2 cellular contexts compared by ENCODE assay signal in the genomic region with DNA sequence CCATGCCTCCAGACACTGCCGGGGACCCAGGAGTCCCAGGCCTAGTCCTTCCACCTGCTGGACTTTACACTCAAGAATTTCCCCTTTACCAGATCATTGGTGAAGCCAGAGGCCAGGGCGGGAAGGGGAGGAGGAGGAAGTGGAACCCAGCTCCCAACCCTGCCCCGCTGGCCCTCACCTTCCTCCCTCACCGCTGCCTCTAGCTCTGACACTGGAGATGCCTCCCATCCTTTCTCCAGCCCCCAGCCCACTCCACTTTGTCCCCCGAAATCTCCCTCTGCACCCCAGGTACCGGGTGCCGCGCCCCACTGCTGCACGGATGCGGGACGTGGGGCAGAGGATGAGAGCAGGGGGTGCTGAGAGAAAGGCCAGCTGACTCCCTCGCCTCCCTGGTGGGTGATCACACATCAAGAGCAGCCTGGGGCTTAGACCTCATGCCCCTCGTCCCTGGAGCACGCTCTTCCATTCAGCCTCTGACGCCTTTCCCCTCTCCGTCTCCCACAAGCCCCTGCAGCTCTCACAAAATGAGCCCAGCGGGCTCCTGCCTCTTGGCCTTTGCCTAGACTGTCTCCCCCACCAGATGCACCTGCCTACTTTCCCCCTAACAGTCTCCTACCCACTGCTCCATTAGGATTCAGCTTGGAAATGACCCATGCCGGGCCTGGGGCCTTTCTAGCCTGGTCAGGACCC.
TF ChIP-seq lines count a peak whose summit lies in the region.

A gene with protein sequence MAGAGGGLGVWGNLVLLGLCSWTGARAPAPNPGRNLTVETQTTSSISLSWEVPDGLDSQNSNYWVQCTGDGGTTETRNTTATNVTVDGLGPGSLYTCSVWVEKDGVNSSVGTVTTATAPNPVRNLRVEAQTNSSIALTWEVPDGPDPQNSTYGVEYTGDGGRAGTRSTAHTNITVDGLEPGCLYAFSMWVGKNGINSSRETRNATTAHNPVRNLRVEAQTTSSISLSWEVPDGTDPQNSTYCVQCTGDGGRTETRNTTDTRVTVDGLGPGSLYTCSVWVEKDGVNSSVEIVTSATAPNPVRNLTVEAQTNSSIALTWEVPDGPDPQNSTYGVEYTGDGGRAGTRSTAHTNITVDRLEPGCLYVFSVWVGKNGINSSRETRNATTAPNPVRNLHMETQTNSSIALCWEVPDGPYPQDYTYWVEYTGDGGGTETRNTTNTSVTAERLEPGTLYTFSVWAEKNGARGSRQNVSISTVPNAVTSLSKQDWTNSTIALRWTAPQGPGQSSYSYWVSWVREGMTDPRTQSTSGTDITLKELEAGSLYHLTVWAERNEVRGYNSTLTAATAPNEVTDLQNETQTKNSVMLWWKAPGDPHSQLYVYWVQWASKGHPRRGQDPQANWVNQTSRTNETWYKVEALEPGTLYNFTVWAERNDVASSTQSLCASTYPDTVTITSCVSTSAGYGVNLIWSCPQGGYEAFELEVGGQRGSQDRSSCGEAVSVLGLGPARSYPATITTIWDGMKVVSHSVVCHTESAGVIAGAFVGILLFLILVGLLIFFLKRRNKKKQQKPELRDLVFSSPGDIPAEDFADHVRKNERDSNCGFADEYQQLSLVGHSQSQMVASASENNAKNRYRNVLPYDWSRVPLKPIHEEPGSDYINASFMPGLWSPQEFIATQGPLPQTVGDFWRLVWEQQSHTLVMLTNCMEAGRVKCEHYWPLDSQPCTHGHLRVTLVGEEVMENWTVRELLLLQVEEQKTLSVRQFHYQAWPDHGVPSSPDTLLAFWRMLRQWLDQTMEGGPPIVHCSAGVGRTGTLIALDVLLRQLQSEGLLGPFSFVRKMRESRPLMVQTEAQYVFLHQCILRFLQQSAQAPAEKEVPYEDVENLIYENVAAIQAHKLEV (minus strand): TSS at position 72 of the 690 bp plus-strand sequence. CDS start 68 bp downstream, at position 4.

TF ChIP-seq in IMR-90, 13 proteins besides CTCF, POLR2A, EP300 and RAD21:
- TF ChIP-seq BHLHE40 (IDR thresholded peaks at IDR 0.05; ENCODE audit: low read depth, low read length) (no peak), MAZ (IDR thresholded peaks at IDR 0.05; ENCODE audit: borderline replicate concordance, low read depth, low read length) (no peak), NFE2L2 (IDR thresholded peaks at IDR 0.05; ENCODE audit: low read depth, low read length) (no peak), RFX5 (IDR thresholded peaks at IDR 0.05; ENCODE audit: low read depth, low read length) (no peak)
- TF ChIP-seq, protein P1, sequence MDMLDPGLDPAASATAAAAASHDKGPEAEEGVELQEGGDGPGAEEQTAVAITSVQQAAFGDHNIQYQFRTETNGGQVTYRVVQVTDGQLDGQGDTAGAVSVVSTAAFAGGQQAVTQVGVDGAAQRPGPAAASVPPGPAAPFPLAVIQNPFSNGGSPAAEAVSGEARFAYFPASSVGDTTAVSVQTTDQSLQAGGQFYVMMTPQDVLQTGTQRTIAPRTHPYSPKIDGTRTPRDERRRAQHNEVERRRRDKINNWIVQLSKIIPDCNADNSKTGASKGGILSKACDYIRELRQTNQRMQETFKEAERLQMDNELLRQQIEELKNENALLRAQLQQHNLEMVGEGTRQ (IDR thresholded peaks at IDR 0.05; ENCODE audit: low read depth, low read length), result no peak
- TF ChIP-seq, protein P2, sequence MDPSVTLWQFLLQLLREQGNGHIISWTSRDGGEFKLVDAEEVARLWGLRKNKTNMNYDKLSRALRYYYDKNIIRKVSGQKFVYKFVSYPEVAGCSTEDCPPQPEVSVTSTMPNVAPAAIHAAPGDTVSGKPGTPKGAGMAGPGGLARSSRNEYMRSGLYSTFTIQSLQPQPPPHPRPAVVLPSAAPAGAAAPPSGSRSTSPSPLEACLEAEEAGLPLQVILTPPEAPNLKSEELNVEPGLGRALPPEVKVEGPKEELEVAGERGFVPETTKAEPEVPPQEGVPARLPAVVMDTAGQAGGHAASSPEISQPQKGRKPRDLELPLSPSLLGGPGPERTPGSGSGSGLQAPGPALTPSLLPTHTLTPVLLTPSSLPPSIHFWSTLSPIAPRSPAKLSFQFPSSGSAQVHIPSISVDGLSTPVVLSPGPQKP (IDR thresholded peaks at IDR 0.05; ENCODE audit: borderline replicate concordance, low read depth, low read length), result no peak
TF ChIP-seq in IMR-90: peak in this region for 0.

TF ChIP-seq in HepG2, 621 proteins besides CTCF, POLR2A, EP300 and RAD21 (continues in another document):
- no peak for TF ChIP-seq NFATC3 (CRISPR knock-in tag; IDR thresholded peaks at IDR 0.05)
- TF ChIP-seq ZNF558 (CRISPR knock-in tag; IDR thresholded peaks at IDR 0.05; ENCODE audit: borderline replicate concordance), result no peak; the same call in 1 of the 2 replicates
- TF ChIP-seq, protein P3, sequence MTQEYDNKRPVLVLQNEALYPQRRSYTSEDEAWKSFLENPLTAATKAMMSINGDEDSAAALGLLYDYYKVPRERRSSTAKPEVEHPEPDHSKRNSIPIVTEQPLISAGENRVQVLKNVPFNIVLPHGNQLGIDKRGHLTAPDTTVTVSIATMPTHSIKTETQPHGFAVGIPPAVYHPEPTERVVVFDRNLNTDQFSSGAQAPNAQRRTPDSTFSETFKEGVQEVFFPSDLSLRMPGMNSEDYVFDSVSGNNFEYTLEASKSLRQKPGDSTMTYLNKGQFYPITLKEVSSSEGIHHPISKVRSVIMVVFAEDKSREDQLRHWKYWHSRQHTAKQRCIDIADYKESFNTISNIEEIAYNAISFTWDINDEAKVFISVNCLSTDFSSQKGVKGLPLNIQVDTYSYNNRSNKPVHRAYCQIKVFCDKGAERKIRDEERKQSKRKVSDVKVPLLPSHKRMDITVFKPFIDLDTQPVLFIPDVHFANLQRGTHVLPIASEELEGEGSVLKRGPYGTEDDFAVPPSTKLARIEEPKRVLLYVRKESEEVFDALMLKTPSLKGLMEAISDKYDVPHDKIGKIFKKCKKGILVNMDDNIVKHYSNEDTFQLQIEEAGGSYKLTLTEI (CRISPR knock-in tag; conservative IDR thresholded peaks at IDR 0.05), result no peak
- no peak for TF ChIP-seq MAF1 (CRISPR knock-in tag; IDR thresholded peaks at IDR 0.05; ENCODE audit: borderline replicate concordance)
- TF ChIP-seq, protein P4, sequence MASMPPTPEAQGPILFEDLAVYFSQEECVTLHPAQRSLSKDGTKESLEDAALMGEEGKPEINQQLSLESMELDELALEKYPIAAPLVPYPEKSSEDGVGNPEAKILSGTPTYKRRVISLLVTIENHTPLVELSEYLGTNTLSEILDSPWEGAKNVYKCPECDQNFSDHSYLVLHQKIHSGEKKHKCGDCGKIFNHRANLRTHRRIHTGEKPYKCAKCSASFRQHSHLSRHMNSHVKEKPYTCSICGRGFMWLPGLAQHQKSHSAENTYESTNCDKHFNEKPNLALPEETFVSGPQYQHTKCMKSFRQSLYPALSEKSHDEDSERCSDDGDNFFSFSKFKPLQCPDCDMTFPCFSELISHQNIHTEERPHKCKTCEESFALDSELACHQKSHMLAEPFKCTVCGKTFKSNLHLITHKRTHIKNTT (CRISPR knock-in tag; IDR thresholded peaks at IDR 0.05), result no peak
- peak; percentile 56; the same call in 1 of the 2 replicates for TF ChIP-seq ZBTB20 (CRISPR knock-in tag; IDR thresholded peaks at IDR 0.05; ENCODE audit: borderline replicate concordance, low read depth)
- no peak for TF ChIP-seq MIXL1 (CRISPR knock-in tag; IDR thresholded peaks at IDR 0.05)
- TF ChIP-seq, protein P5, sequence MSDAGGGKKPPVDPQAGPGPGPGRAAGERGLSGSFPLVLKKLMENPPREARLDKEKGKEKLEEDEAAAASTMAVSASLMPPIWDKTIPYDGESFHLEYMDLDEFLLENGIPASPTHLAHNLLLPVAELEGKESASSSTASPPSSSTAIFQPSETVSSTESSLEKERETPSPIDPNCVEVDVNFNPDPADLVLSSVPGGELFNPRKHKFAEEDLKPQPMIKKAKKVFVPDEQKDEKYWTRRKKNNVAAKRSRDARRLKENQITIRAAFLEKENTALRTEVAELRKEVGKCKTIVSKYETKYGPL (CRISPR knock-in tag; IDR thresholded peaks at IDR 0.05), result no peak
- no peak for TF ChIP-seq ATF1 (CRISPR knock-in tag; IDR thresholded peaks at IDR 0.05)
- TF ChIP-seq SMAD9 (CRISPR knock-in tag; IDR thresholded peaks at IDR 0.05), result no peak
- no peak for TF ChIP-seq KLF13 (CRISPR knock-in tag; IDR thresholded peaks at IDR 0.05)
- TF ChIP-seq ZMYM4 (CRISPR knock-in tag; IDR thresholded peaks at IDR 0.05), result no peak
- TF ChIP-seq, protein P6, sequence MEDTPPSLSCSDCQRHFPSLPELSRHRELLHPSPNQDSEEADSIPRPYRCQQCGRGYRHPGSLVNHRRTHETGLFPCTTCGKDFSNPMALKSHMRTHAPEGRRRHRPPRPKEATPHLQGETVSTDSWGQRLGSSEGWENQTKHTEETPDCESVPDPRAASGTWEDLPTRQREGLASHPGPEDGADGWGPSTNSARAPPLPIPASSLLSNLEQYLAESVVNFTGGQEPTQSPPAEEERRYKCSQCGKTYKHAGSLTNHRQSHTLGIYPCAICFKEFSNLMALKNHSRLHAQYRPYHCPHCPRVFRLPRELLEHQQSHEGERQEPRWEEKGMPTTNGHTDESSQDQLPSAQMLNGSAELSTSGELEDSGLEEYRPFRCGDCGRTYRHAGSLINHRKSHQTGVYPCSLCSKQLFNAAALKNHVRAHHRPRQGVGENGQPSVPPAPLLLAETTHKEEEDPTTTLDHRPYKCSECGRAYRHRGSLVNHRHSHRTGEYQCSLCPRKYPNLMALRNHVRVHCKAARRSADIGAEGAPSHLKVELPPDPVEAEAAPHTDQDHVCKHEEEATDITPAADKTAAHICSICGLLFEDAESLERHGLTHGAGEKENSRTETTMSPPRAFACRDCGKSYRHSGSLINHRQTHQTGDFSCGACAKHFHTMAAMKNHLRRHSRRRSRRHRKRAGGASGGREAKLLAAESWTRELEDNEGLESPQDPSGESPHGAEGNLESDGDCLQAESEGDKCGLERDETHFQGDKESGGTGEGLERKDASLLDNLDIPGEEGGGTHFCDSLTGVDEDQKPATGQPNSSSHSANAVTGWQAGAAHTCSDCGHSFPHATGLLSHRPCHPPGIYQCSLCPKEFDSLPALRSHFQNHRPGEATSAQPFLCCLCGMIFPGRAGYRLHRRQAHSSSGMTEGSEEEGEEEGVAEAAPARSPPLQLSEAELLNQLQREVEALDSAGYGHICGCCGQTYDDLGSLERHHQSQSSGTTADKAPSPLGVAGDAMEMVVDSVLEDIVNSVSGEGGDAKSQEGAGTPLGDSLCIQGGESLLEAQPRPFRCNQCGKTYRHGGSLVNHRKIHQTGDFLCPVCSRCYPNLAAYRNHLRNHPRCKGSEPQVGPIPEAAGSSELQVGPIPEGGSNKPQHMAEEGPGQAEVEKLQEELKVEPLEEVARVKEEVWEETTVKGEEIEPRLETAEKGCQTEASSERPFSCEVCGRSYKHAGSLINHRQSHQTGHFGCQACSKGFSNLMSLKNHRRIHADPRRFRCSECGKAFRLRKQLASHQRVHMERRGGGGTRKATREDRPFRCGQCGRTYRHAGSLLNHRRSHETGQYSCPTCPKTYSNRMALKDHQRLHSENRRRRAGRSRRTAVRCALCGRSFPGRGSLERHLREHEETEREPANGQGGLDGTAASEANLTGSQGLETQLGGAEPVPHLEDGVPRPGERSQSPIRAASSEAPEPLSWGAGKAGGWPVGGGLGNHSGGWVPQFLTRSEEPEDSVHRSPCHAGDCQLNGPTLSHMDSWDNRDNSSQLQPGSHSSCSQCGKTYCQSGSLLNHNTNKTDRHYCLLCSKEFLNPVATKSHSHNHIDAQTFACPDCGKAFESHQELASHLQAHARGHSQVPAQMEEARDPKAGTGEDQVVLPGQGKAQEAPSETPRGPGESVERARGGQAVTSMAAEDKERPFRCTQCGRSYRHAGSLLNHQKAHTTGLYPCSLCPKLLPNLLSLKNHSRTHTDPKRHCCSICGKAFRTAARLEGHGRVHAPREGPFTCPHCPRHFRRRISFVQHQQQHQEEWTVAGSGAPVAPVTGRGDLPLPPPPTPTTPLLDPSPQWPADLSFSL (CRISPR knock-in tag; IDR thresholded peaks at IDR 0.05), result no peak
- no peak for TF ChIP-seq ZNF460 (CRISPR knock-in tag; IDR thresholded peaks at IDR 0.05; ENCODE audit: borderline replicate concordance)
- TF ChIP-seq POGZ (CRISPR knock-in tag; IDR thresholded peaks at IDR 0.05), result no peak
- TF ChIP-seq EED (CRISPR knock-in tag; IDR thresholded peaks at IDR 0.05), result 0 out of 2 replicates have a peak, but pooled peaks have one; percentile 59
- no peak for TF ChIP-seq ZNF329 (CRISPR knock-in tag; IDR thresholded peaks at IDR 0.05; ENCODE audit: low read depth)
- no peak for TF ChIP-seq ZNF703 (CRISPR knock-in tag; IDR thresholded peaks at IDR 0.05; ENCODE audit: borderline replicate concordance)
- no peak for TF ChIP-seq SP140L (CRISPR knock-in tag; IDR thresholded peaks at IDR 0.05; ENCODE audit: borderline replicate concordance)
- TF ChIP-seq ZNF720 (CRISPR knock-in tag; IDR thresholded peaks at IDR 0.05), result no peak
- TF ChIP-seq NONO (IDR thresholded peaks at IDR 0.05), result no peak
- no peak for TF ChIP-seq NONO (CRISPR knock-in tag; conservative IDR thresholded peaks at IDR 0.05)
- TF ChIP-seq ZNF7 (CRISPR knock-in tag; IDR thresholded peaks at IDR 0.05), result no peak
- TF ChIP-seq SETDB1 (CRISPR knock-in tag; IDR thresholded peaks at IDR 0.05; ENCODE audit: borderline replicate concordance), result no peak
- TF ChIP-seq, protein P7, sequence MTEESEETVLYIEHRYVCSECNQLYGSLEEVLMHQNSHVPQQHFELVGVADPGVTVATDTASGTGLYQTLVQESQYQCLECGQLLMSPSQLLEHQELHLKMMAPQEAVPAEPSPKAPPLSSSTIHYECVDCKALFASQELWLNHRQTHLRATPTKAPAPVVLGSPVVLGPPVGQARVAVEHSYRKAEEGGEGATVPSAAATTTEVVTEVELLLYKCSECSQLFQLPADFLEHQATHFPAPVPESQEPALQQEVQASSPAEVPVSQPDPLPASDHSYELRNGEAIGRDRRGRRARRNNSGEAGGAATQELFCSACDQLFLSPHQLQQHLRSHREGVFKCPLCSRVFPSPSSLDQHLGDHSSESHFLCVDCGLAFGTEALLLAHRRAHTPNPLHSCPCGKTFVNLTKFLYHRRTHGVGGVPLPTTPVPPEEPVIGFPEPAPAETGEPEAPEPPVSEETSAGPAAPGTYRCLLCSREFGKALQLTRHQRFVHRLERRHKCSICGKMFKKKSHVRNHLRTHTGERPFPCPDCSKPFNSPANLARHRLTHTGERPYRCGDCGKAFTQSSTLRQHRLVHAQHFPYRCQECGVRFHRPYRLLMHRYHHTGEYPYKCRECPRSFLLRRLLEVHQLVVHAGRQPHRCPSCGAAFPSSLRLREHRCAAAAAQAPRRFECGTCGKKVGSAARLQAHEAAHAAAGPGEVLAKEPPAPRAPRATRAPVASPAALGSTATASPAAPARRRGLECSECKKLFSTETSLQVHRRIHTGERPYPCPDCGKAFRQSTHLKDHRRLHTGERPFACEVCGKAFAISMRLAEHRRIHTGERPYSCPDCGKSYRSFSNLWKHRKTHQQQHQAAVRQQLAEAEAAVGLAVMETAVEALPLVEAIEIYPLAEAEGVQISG (CRISPR knock-in tag; IDR thresholded peaks at IDR 0.05), result peak; percentile 53; the same call in 1 of the 2 replicates
- no peak for TF ChIP-seq IKZF1 (IDR thresholded peaks at IDR 0.05)
- TF ChIP-seq, protein P8, sequence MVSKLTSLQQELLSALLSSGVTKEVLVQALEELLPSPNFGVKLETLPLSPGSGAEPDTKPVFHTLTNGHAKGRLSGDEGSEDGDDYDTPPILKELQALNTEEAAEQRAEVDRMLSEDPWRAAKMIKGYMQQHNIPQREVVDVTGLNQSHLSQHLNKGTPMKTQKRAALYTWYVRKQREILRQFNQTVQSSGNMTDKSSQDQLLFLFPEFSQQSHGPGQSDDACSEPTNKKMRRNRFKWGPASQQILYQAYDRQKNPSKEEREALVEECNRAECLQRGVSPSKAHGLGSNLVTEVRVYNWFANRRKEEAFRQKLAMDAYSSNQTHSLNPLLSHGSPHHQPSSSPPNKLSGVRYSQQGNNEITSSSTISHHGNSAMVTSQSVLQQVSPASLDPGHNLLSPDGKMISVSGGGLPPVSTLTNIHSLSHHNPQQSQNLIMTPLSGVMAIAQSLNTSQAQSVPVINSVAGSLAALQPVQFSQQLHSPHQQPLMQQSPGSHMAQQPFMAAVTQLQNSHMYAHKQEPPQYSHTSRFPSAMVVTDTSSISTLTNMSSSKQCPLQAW (CRISPR knock-in tag; IDR thresholded peaks at IDR 0.05), result no peak
- TF ChIP-seq ZNF530 (CRISPR knock-in tag; IDR thresholded peaks at IDR 0.05; ENCODE audit: low read depth), result no peak
- no peak for TF ChIP-seq ZNF253 (CRISPR knock-in tag; IDR thresholded peaks at IDR 0.05; ENCODE audit: borderline replicate concordance)
- no peak for TF ChIP-seq ZNF75D (CRISPR knock-in tag; IDR thresholded peaks at IDR 0.05; ENCODE audit: borderline replicate concordance)
